Comparison of ENCODE assay signal across 7 cellular contexts in the genomic region with DNA sequence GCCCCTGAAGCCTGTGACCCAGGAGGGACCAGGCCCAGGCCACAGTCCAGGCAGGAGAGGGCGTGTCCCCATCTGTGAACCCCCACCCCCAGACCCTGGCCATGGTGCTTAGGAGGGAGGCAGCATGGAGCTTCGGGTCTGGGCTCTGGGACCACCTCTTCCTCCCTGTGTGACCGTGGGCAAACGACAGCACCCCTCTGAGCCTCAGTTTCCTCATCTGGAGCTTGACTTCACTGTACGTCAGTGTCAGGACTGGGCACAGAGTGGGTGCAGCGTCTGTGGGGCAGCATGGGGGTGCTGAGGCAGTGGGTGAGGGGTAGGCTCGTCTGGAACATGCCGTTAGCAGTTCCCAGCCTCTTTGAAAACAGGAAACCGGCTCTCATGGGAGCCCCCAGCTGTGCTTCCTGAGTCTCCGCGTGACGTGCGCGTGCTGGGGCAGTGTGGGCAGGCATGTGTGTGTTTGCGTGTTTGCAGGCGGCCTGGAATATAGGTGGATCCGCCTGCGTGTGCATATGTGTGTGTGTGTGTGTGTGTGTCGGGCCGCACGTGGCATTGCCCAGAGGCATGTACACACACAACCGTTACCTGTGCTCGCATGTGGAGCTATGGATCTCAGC. TPM values are rescaled to one million over a fixed set of nuclear protein-coding genes. Genes with fewer than 3 reads are reported as not detected.
A peak's percentile ranks its signal among the peaks of the same experiment; 100 is the strongest.
DNase-seq lines count a peak whose midpoint lies in the region; ATAC-seq and TF ChIP-seq lines count a peak whose summit lies in the region.

No MANE protein-coding gene starts in this region.

- no peaks in the 10 kb centered on the region for H3K27me3 ChIP-seq in osteoblast (ENCODE audit: insufficient read depth, low read length)

- H3K27ac ChIP-seq in osteoblast (ENCODE audit: low read depth, low read length) = peak overlapping the region; percentile 66

- DNase-seq in activated CD4-positive, alpha-beta T cell treated with anti-CD3 and anti-CD28 coated beads for 4 hours = peak; percentile 55 to 65
- peak in 1 of 3 experiments; percentile 21 for DNase-seq in effector memory CD8-positive, alpha-beta T cell
- DNase-seq in osteoblast (ENCODE audit: insufficient read length, low spot score, missing footprints) (peak; percentile 80), NCI-H1436 treated with DMSO at 0.1 percent for 48 hours (lab: John Stamatoyannopoulos, UW) (no peak), SKM-1 treated with dmso at 0.1 percent for 144 hours (lab: John Stamatoyannopoulos, UW; ENCODE audit: unreplicated experiment) (no peak)

- H3K4me1 ChIP-seq in osteoblast (ENCODE audit: insufficient read depth, low read length) = peaks cover 33% of the 10 kb centered on the region

- no peaks in the 10 kb centered on the region for H3K79me2 ChIP-seq in osteoblast (ENCODE audit: insufficient read depth, low read length)

- peak overlapping the region; percentile 69 to 95 (median 82) for H3K4me3 Mint-ChIP-seq in IgD-negative memory B cell
- H3K4me3 Mint-ChIP-seq in effector memory CD8-positive, alpha-beta T cell = peak overlapping the region in 1 of 2 donors; percentile 54

- ATAC-seq in effector memory CD8-positive, alpha-beta T cell (replicated peaks) = peak; percentile 57
- ATAC-seq in GM19324 (IDR thresholded peaks at IDR 0.05; ENCODE audit: low FRiP score, unreplicated experiment) = no peak

- no peaks in the 10 kb centered on the region for H4K20me1 ChIP-seq in osteoblast (ENCODE audit: insufficient read depth, low read length)

- peaks cover 27 to 40% (median 35%) of the 10 kb centered on the region in 3 donors for H3K4me1 Mint-ChIP-seq in IgD-negative memory B cell
- H3K4me1 Mint-ChIP-seq in effector memory CD8-positive, alpha-beta T cell (ENCODE audit: low read depth in 2 of 2) = peaks cover 18 to 30% of the 10 kb centered on the region in 2 donors

- peaks cover 0 to 3% (median 0%) of the 10 kb centered on the region in 3 donors for H3K9me3 Mint-ChIP-seq in IgD-negative memory B cell
- no peaks in the 10 kb centered on the region for H3K9me3 Mint-ChIP-seq in effector memory CD8-positive, alpha-beta T cell

- H3K4me2 ChIP-seq in osteoblast (ENCODE audit: insufficient read depth, low read length) = no peak overlapping the region

- H3K9me3 ChIP-seq in osteoblast (ENCODE audit: low read depth, low read length) = no peaks in the 10 kb centered on the region

- H3K36me3 Mint-ChIP-seq in IgD-negative memory B cell = peaks cover 5% of the 10 kb centered on the region
- H3K36me3 Mint-ChIP-seq in effector memory CD8-positive, alpha-beta T cell (ENCODE audit: insufficient read depth) = peaks cover 3% of the 10 kb centered on the region

- no peaks in the 10 kb centered on the region for H3K36me3 ChIP-seq in osteoblast (ENCODE audit: insufficient read depth, low read length)

- H3K27me3 Mint-ChIP-seq in IgD-negative memory B cell = no peaks in the 10 kb centered on the region
- H3K27me3 Mint-ChIP-seq in effector memory CD8-positive, alpha-beta T cell = no peaks in the 10 kb centered on the region

- TF ChIP-seq CTCF in osteoblast (IDR thresholded peaks at IDR 0.05; ENCODE audit: extremely low read depth, low read depth, low read length) = no peak

- H2AFZ ChIP-seq in osteoblast (ENCODE audit: low read length) = peak overlapping the region; percentile 94

- H3K4me3 ChIP-seq in osteoblast (ENCODE audit: insufficient read depth, low read length) = no peak overlapping the region

- peak overlapping the region; percentile 94 to 98 (median 96) for H3K27ac Mint-ChIP-seq in IgD-negative memory B cell
- peak overlapping the region; percentile 53 to 93 for H3K27ac Mint-ChIP-seq in effector memory CD8-positive, alpha-beta T cell

RNA-seq across cellular contexts. Expression of gene ARRDC2, which starts 15.7 kb away (rescaled TPM):
- 42.4 TPM for polyA plus RNA-seq in IgD-negative memory B cell
- total RNA-seq in osteoblast = 15.9 and 22.4 TPM in 2 replicates

RNA-seq across cellular contexts. Expression of gene KCNN1, which starts 56.8 kb away (rescaled TPM):
- not detected for polyA plus RNA-seq in IgD-negative memory B cell
- under 0.01 TPM in 1 of 2 replicates, not detected in the other for total RNA-seq in osteoblast

Comparison
In these comparisons a context has a peak if more than half of its experiments do, and no peak if none do; other contexts are left out.
1. DNase-seq: peak in activated CD4-positive, alpha-beta T cell treated with anti-CD3 and anti-CD28 coated beads for 4 hours (2 of 2) and osteoblast (single experiment); none in NCI-H1436 treated with DMSO at 0.1 percent for 48 hours (single experiment) and SKM-1 treated with dmso at 0.1 percent for 144 hours (single experiment).